In genomic region chr10:19913987-19914386, GRCh38 we compare ENCODE assay signal across 39 cellular contexts.
"Had no signal": no experiment of that assay in that cellular context is flagged by ENCODE, and none has a peak within 500 bp of the region (broad histone marks: within the 10 kb centered on the region; RNA-seq: fewer than 3 reads in every experiment).

No MANE protein-coding gene starts in this region.

- H3K4me1 Mint-ChIP-seq: activated naive CD4-positive, alpha-beta T cell treated with anti-CD3 and anti-CD28 coated beads, Interleukin-2, amount 10 ng/mL, durations not matched to agents 7 days and 5 days; activated naive CD4-positive, alpha-beta T cell treated with anti-CD3 and anti-CD28 coated beads, Interleukin-2, amount 50 U/mL, for 24 hours; activated naive CD8-positive, alpha-beta T cell treated with anti-CD3 and anti-CD28 coated beads for 36 hours; activated naive CD8-positive, alpha-beta T cell treated with anti-CD3 and anti-CD28 coated beads, Interleukin-2, amount 10 ng/mL, durations not matched to agents 7 days and 5 days; activated naive CD8-positive, alpha-beta T cell treated with anti-CD3 and anti-CD28 coated beads, Interleukin-2, amount 50 U/mL, for 24 hours; activated T-helper 17 cell treated with anti-CD3 and anti-CD28 coated beads, Interleukin-2, amount 50 U/mL, for 72 hours; central memory CD8-positive, alpha-beta T cell had no signal

- H3K27me3 ChIP-seq: adrenal gland, ascending aorta, body of pancreas, brain microvascular endothelial cell, breast epithelium, cardiac muscle cell had no signal

- ATAC-seq: activated naive CD4-positive, alpha-beta T cell treated with anti-CD3 and anti-CD28 coated beads, Interleukin-2, amount 50 U/mL, for 72 hours; activated naive CD8-positive, alpha-beta T cell treated with anti-CD3 and anti-CD28 coated beads, Interleukin-2, amount 50 U/mL, for 24 hours; activated T-cell treated with anti-CD3 and anti-CD28 coated beads, Interleukin-2, amount 50 U/mL, for 4 hours; activated T-cell treated with anti-CD3 and anti-CD28 coated beads, Interleukin-2, amount 50 U/mL, for 72 hours; activated T-helper 17 cell treated with anti-CD3 and anti-CD28 coated beads, Interleukin-2, amount 50 U/mL, for 72 hours; body of pancreas had no signal

- FAIRE-seq: bronchial epithelial cell had no signal

- H3K4me3 Mint-ChIP-seq: activated naive CD4-positive, alpha-beta T cell treated with anti-CD3 and anti-CD28 coated beads for 36 hours; activated naive CD4-positive, alpha-beta T cell treated with anti-CD3 and anti-CD28 coated beads, Interleukin-2, amount 10 ng/mL, durations not matched to agents 7 days and 5 days; activated naive CD4-positive, alpha-beta T cell treated with anti-CD3 and anti-CD28 coated beads, Interleukin-2, amount 50 U/mL, for 24 hours; activated naive CD8-positive, alpha-beta T cell; activated naive CD8-positive, alpha-beta T cell treated with anti-CD3 and anti-CD28 coated beads for 36 hours; activated naive CD8-positive, alpha-beta T cell treated with anti-CD3 and anti-CD28 coated beads, Interleukin-2, amount 10 ng/mL, durations not matched to agents 7 days and 5 days; activated naive CD8-positive, alpha-beta T cell treated with anti-CD3 and anti-CD28 coated beads, Interleukin-2, amount 50 U/mL, for 24 hours; activated T-cell treated with anti-CD3 and anti-CD28 coated beads, Interleukin-2, amount 50 U/mL, for 24 hours; activated T-cell treated with anti-CD3 and anti-CD28 coated beads, Interleukin-2, amount 50 U/mL, for 4 hours; activated T-cell treated with anti-CD3 and anti-CD28 coated beads, Interleukin-2, amount 50 U/mL, for 72 hours; activated T-helper 1 cell treated with anti-CD3 and anti-CD28 coated beads, Interleukin-12 subunit alpha, Interleukin-12 subunit beta, Interleukin-2, Interleukin-4 antibody, amounts not matched to agents 30 ng/mL and 10 ng/mL and 1 ng/mL, durations not matched to agents 14 hours and 24 hours and 36 hours; activated T-helper 17 cell treated with anti-CD3 and anti-CD28 coated beads, Interleukin-2, amount 50 U/mL, for 72 hours; brain; central memory CD8-positive, alpha-beta T cell had no signal

- H3K27me3 Mint-ChIP-seq: activated naive CD4-positive, alpha-beta T cell treated with anti-CD3 and anti-CD28 coated beads, Interleukin-2, amount 10 ng/mL, durations not matched to agents 7 days and 5 days; activated naive CD4-positive, alpha-beta T cell treated with anti-CD3 and anti-CD28 coated beads, Interleukin-2, amount 50 U/mL, for 24 hours; activated naive CD8-positive, alpha-beta T cell; activated naive CD8-positive, alpha-beta T cell treated with anti-CD3 and anti-CD28 coated beads for 36 hours; activated naive CD8-positive, alpha-beta T cell treated with anti-CD3 and anti-CD28 coated beads, Interleukin-2, amount 10 ng/mL, durations not matched to agents 7 days and 5 days; activated naive CD8-positive, alpha-beta T cell treated with anti-CD3 and anti-CD28 coated beads, Interleukin-2, amount 50 U/mL, for 24 hours; activated T-cell treated with anti-CD3 and anti-CD28 coated beads, Interleukin-2, amount 50 U/mL, for 24 hours; activated T-helper 17 cell treated with anti-CD3 and anti-CD28 coated beads, Interleukin-2, amount 50 U/mL, for 72 hours; central memory CD8-positive, alpha-beta T cell had no signal

- DNase-seq: activated effector memory CD4-positive, alpha-beta T cell treated with anti-CD3 and anti-CD28 coated beads, Interleukin-2, amount 50 U/mL, for 16 hours; activated effector memory CD4-positive, alpha-beta T cell treated with Interleukin-2 at 50 U/mL for 16 hours; activated gamma-delta T cell; activated gamma-delta T cell treated with Interleukin-2 at 50 U/mL for 16 hours; activated naive CD4-positive, alpha-beta T cell; activated naive CD4-positive, alpha-beta T cell treated with anti-CD3 and anti-CD28 coated beads for 36 hours; activated naive CD4-positive, alpha-beta T cell treated with anti-CD3 and anti-CD28 coated beads, Interleukin-2, amount 10 ng/mL, durations not matched to agents 7 days and 5 days; activated naive CD4-positive, alpha-beta T cell treated with anti-CD3 and anti-CD28 coated beads, Interleukin-2, amount 50 U/mL, for 16 hours; activated naive CD4-positive, alpha-beta T cell treated with Interleukin-2 at 50 U/mL for 16 hours; activated naive CD8-positive, alpha-beta T cell treated with anti-CD3 and anti-CD28 coated beads for 36 hours; activated naive CD8-positive, alpha-beta T cell treated with anti-CD3 and anti-CD28 coated beads, Interleukin-2, amount 10 ng/mL, durations not matched to agents 7 days and 5 days; activated naive CD8-positive, alpha-beta T cell treated with anti-CD3 and anti-CD28 coated beads, Interleukin-2, amount 50 U/mL, for 24 hours; activated T-cell treated with anti-CD3 and anti-CD28 coated beads, Interleukin-2, amount 50 U/mL, for 1 hour; activated T-cell treated with anti-CD3 and anti-CD28 coated beads, Interleukin-2, amount 50 U/mL, for 24 hours; activated T-cell treated with anti-CD3 and anti-CD28 coated beads, Interleukin-2, amount 50 U/mL, for 4 hours; activated T-cell treated with anti-CD3 and anti-CD28 coated beads, Interleukin-2, amount 50 U/mL, for 48 hours; activated T-cell treated with anti-CD3 and anti-CD28 coated beads, Interleukin-2, amount 50 U/mL, for 72 hours; adrenal gland; amniotic stem cell; amygdala; anterior cingulate cortex; aorta; body of pancreas; brain microvascular endothelial cell; caudate nucleus; central memory CD4-positive, alpha-beta T cell; cerebellar nuclear complex had no signal

- H3K9me3 ChIP-seq: ascending aorta, body of pancreas, breast epithelium had no signal

- H3K27ac ChIP-seq: adrenal gland, ascending aorta, body of pancreas, brain microvascular endothelial cell, breast epithelium, cardiac muscle cell had no signal

- H3K36me3 Mint-ChIP-seq: activated naive CD4-positive, alpha-beta T cell treated with anti-CD3 and anti-CD28 coated beads, Interleukin-2, amount 10 ng/mL, durations not matched to agents 7 days and 5 days; activated naive CD4-positive, alpha-beta T cell treated with anti-CD3 and anti-CD28 coated beads, Interleukin-2, amount 50 U/mL, for 24 hours; activated naive CD4-positive, alpha-beta T cell treated with anti-CD3 and anti-CD28 coated beads, Interleukin-2, amount 50 U/mL, for 72 hours; activated naive CD8-positive, alpha-beta T cell; activated naive CD8-positive, alpha-beta T cell treated with anti-CD3 and anti-CD28 coated beads for 36 hours; activated naive CD8-positive, alpha-beta T cell treated with anti-CD3 and anti-CD28 coated beads, Interleukin-2, amount 10 ng/mL, durations not matched to agents 7 days and 5 days had no signal

- H3K4me3 ChIP-seq: ascending aorta, body of pancreas, breast epithelium, cardiac muscle cell had no signal

- H3K36me3 ChIP-seq: adrenal gland, ascending aorta, brain microvascular endothelial cell, breast epithelium, cardiac muscle cell had no signal

- H3K27ac Mint-ChIP-seq: activated naive CD4-positive, alpha-beta T cell treated with anti-CD3 and anti-CD28 coated beads for 36 hours; activated naive CD4-positive, alpha-beta T cell treated with anti-CD3 and anti-CD28 coated beads, Interleukin-2, amount 10 ng/mL, durations not matched to agents 7 days and 5 days; activated naive CD4-positive, alpha-beta T cell treated with anti-CD3 and anti-CD28 coated beads, Interleukin-2, amount 50 U/mL, for 24 hours; activated naive CD4-positive, alpha-beta T cell treated with anti-CD3 and anti-CD28 coated beads, Interleukin-2, amount 50 U/mL, for 72 hours; activated naive CD8-positive, alpha-beta T cell; activated naive CD8-positive, alpha-beta T cell treated with anti-CD3 and anti-CD28 coated beads for 36 hours; activated naive CD8-positive, alpha-beta T cell treated with anti-CD3 and anti-CD28 coated beads, Interleukin-2, amount 10 ng/mL, durations not matched to agents 7 days and 5 days; activated naive CD8-positive, alpha-beta T cell treated with anti-CD3 and anti-CD28 coated beads, Interleukin-2, amount 50 U/mL, for 24 hours; activated T-cell treated with anti-CD3 and anti-CD28 coated beads, Interleukin-2, amount 50 U/mL, for 24 hours; activated T-cell treated with anti-CD3 and anti-CD28 coated beads, Interleukin-2, amount 50 U/mL, for 72 hours; activated T-helper 1 cell treated with anti-CD3 and anti-CD28 coated beads, Interleukin-12 subunit alpha, Interleukin-12 subunit beta, Interleukin-2, Interleukin-4 antibody, amounts not matched to agents 30 ng/mL and 10 ng/mL and 1 ng/mL, durations not matched to agents 14 hours and 24 hours and 36 hours; activated T-helper 17 cell treated with anti-CD3 and anti-CD28 coated beads, Interleukin-2, amount 50 U/mL, for 72 hours; activated T-helper 2 cell treated with anti-CD3 and anti-CD28 coated beads, Interferon-gamma antibody, Interleukin-2, Interleukin-4, amounts not matched to agents 10 μg/mL and 5 μg/mL and 100 μg/mL, durations not matched to agents 14 hours and 24 hours and 36 hours had no signal
